8 cellular contexts compared by ENCODE assay signal in the genomic region with DNA sequence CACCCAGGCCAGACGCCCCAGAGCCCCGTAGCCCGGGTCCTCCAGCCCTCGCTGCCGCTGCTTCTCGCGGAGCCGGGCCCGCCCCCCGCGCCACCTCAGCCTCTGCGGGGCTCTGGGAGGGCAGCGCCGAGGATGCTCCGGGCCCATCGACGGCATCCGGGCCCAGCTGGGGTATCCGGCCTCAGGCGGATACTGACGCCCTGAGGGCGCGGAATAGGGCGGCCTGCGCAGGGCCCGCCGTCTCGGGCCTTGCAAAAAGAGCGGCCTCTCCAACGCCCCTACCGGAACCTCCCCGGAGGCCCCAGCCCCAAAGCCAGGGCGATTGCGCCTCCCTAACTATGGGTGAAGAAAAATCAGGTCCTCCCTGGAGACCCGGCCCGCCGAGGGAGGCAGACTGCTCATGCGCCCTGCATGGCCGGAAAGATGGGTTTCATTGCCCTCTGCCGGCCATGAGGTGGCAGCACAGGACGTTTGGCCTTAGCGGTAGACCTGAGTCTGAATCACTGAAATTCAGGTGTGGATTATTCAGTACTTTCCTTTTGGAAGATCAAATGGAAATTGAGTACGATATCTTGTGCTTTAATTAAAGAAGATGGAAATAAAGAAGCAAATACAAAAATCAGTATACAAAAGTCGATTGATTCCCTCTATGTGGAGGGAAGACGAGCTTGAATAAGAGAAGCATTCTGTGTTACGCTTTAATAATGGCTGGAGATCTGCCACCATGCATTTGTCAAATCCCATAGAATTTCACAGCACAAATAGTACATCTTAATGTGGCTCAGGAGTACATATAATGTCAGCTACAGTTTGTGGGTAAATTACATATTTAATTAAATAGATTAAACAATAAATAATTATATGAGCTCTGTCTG. TPM values are rescaled to one million over a fixed set of nuclear protein-coding genes. Genes with fewer than 3 reads are reported as not detected.
A peak's percentile ranks its signal among the peaks of the same experiment; 100 is the strongest.
DNase-seq lines count a peak whose midpoint lies in the region; TF ChIP-seq lines count a peak whose summit lies in the region.
"Not testable (repeated sequence)": the region's sequence is repeated elsewhere in the genome, so short reads cannot be mapped to it uniquely, and the experiment has no call there.

No MANE protein-coding gene starts in this region.

- in situ Hi-C loops in astrocyte of the spinal cord (cut with HindIII; ENCODE audit: low sequenced_read_pairs), result not testable (repeated sequence)

- peak; percentile 81 for TF ChIP-seq CTCF in astrocyte of the spinal cord (IDR thresholded peaks at IDR 0.05; ENCODE audit: low read depth, low read length)

- peak overlapping the region; percentile 41 for H3K4me3 ChIP-seq in CD8-positive, alpha-beta memory T cell (ENCODE audit: low read length)
- H3K4me3 ChIP-seq in astrocyte of the spinal cord (ENCODE audit: low read depth, low read length), result peak overlapping the region; percentile 41
- peak overlapping the region; percentile 47 for H3K4me3 ChIP-seq in neuron (ENCODE audit: low read length)

- H3K9me3 Mint-ChIP-seq in CD8-positive, alpha-beta memory T cell, result not testable (repeated sequence)

- not testable (repeated sequence) for H2AFZ ChIP-seq in neuron (ENCODE audit: low read depth, low read length)

- H3K27ac Mint-ChIP-seq in CD8-positive, alpha-beta memory T cell, result peak overlapping the region; percentile 18 to 94 (median 88)

- H3K9me3 ChIP-seq in CD8-positive, alpha-beta memory T cell (ENCODE audit: low read length); neuron (ENCODE audit: low read length): not testable (repeated sequence)

- H3K36me3 ChIP-seq in CD8-positive, alpha-beta memory T cell (ENCODE audit: insufficient read depth, low read length); neuron (ENCODE audit: insufficient read depth, low read length): not testable (repeated sequence)

- H3K4me1 Mint-ChIP-seq in CD8-positive, alpha-beta memory T cell, result peaks cover 5 to 11% (median 10%) of the 10 kb centered on the region in 3 donors

- not testable (repeated sequence) for H3K4me1 ChIP-seq in CD8-positive, alpha-beta memory T cell (ENCODE audit: insufficient read depth, low read length); neuron (ENCODE audit: insufficient read depth, low read length)

- peak overlapping the region; percentile 71 to 95 (median 86) for H3K4me3 Mint-ChIP-seq in CD8-positive, alpha-beta memory T cell

- CTCF ChIA-PET in CD8-positive, alpha-beta memory T cell (lab: Charles Lee), result interaction anchor here (1.3 to 1.8 kb wide), 6 partner anchors 12 to 115 kb away, joined by 3 to 5 read pairs (median 4); a partner anchor contains a TSS

- intact Hi-C loops in cardiac septum (cut with DNase I), result not testable (repeated sequence)

- not testable (repeated sequence) for H3K36me3 Mint-ChIP-seq in CD8-positive, alpha-beta memory T cell

- H3K27me3 ChIP-seq in CD8-positive, alpha-beta memory T cell (ENCODE audit: insufficient read depth, low read length, poor library complexity, severe bottlenecking); neuron (ENCODE audit: insufficient read depth, low read length): not testable (repeated sequence)

- DNase-seq in CD8-positive, alpha-beta memory T cell, result peak; percentile 76 to 88 (median 80)
- DNase-seq in HK-2 (ENCODE audit: unreplicated experiment) (peak; percentile 52), NCI-H524 (lab: John Stamatoyannopoulos, UW) (peak; percentile 10 to 66), astrocyte of the spinal cord (ENCODE audit: low read depth, low spot score) (peak; percentile 69), cardiac septum (ENCODE audit: low spot score) (peak; percentile 91)
- DNase-seq in activated CD4-positive, CD25-positive, alpha-beta regulatory T cell (lab: John Stamatoyannopoulos, UW), result peak; percentile 53 to 65 (median 58)
- DNase-seq in stimulated activated CD8-positive, alpha-beta memory T cell treated with anti-CD3 and anti-CD28 coated beads, Interleukin-4, amount 100 ng/mL, for 4 hours (ENCODE audit: low read depth in 2 of 2, low spot score in 1 of 2), result peak; percentile 59 to 62

- POLR2A ChIA-PET in CD8-positive, alpha-beta memory T cell (lab: Charles Lee), result interaction anchor here (1.1 kb wide), 1 partner anchor 12 kb away, joined by 4 read pairs; no protein-coding TSS in a partner anchor

- peak overlapping the region; percentile 65 for H3K27ac ChIP-seq in CD8-positive, alpha-beta memory T cell (ENCODE audit: low read depth, low read length)

- H3K27me3 Mint-ChIP-seq in CD8-positive, alpha-beta memory T cell, result not testable (repeated sequence)

RNA-seq across cellular contexts. Expression of a gene that starts 19.3 kb away (rescaled TPM):
- not detected for total RNA-seq in CD8-positive, alpha-beta memory T cell
- not detected for polyA plus RNA-seq in CD8-positive, alpha-beta memory T cell
- total RNA-seq in cardiac septum, result not detected

Comparison
In these comparisons a context has a peak if more than half of its experiments do, and no peak if none do; other contexts are left out.
1. Peak in every context shown above with its lines: DNase-seq, H3K4me3 ChIP-seq and H3K27ac ChIP-seq.
2. DNase-seq: peak in every context shown above with its lines; median percentile 91 in cardiac septum; 80 in CD8-positive, alpha-beta memory T cell; 69 in astrocyte of the spinal cord; 60 in stimulated activated CD8-positive, alpha-beta memory T cell treated with anti-CD3 and anti-CD28 coated beads, Interleukin-4, amount 100 ng/mL, for 4 hours; 58 in activated CD4-positive, CD25-positive, alpha-beta regulatory T cell; 52 in HK-2; 38 in NCI-H524.